Comparison of ENCODE assay signal across 1 cellular context in the genomic region with DNA sequence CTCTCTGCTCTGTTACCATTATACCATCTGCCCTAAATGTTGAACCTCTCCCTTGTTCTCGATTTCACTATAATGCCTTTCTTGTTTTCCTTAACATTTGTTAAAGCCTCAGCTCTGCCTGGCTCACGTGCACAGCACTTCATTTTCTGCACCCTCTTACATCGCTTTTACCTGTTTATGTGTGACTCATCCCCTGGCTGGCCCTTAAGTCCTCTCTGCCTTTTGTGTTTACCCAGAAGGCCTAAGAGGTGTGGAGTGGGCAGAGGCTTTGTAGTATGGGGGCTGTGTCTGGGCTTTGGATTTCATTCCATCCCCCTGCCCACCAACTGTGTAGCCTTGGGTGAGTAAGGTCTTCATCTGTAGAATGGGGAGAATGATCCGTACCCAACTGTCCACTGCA.
TF ChIP-seq lines count a peak whose summit lies in the region.

No MANE protein-coding gene starts in this region.

TF ChIP-seq in HepG2, 621 proteins besides CTCF, POLR2A, EP300 and RAD21:
- 0 out of 2 replicates have a peak, but pooled peaks have one; percentile 5 for TF ChIP-seq FOSL2 (CRISPR knock-in tag; IDR thresholded peaks at IDR 0.05)
- TF ChIP-seq, protein P1, sequence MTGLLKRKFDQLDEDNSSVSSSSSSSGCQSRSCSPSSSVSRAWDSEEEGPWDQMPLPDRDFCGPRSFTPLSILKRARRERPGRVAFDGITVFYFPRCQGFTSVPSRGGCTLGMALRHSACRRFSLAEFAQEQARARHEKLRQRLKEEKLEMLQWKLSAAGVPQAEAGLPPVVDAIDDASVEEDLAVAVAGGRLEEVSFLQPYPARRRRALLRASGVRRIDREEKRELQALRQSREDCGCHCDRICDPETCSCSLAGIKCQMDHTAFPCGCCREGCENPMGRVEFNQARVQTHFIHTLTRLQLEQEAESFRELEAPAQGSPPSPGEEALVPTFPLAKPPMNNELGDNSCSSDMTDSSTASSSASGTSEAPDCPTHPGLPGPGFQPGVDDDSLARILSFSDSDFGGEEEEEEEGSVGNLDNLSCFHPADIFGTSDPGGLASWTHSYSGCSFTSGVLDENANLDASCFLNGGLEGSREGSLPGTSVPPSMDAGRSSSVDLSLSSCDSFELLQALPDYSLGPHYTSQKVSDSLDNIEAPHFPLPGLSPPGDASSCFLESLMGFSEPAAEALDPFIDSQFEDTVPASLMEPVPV (CRISPR knock-in tag; IDR thresholded peaks at IDR 0.05) = no peak
